ENCODE assay signal across 10 cellular contexts in the genomic region with DNA sequence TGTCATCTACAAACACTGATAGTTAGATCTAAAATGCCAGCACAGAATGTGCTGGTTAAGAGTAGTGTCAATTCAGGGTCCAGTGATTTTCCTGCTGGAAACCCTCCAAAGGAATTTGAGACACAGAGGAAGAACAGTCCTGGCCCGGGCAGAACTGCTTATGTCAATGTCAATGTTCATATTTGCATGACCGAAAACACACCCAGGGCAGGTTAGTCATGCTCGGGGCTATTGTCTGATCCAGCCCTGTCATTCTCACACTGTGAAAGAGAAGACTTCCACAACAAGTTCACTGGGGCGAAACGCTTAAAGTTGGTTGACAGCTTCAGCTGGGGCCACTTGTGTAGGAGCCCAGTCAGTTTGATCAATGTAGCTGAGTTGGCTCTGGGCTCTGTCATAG.
DNase-seq lines count a peak whose midpoint lies in the region; ATAC-seq and TF ChIP-seq lines count a peak whose summit lies in the region.
"Had no signal": no experiment of that assay in that cellular context is flagged by ENCODE, and none has a peak within 500 bp of the region (broad histone marks: within the 10 kb centered on the region; RNA-seq: fewer than 3 reads in every experiment).

No MANE protein-coding gene starts in this region.

- no peak for TF ChIP-seq POLR2A in gastrocnemius medialis (IDR thresholded peaks at IDR 0.05)

- H3K9ac ChIP-seq in MM.1S (ENCODE audit: low read length), result no peak overlapping the region
- H3K9ac ChIP-seq: KMS-11 had no signal

- CTCF ChIA-PET in WTC11 (lab: Charles Lee), result no interaction called here

- no peaks in the 10 kb centered on the region for H3K9me2 ChIP-seq in MM.1S (replicated peaks; ENCODE audit: insufficient read depth, low read length)

- in situ Hi-C loops in gastrocnemius medialis (cut with MboI; ENCODE audit: low sequenced_read_pairs in 4 of 4), result no loop called here

- TF ChIP-seq CTCF in WERI-Rb-1 (IDR thresholded peaks at IDR 0.05; ENCODE audit: low read depth, low read length) (no peak), gastrocnemius medialis (IDR thresholded peaks at IDR 0.05 in 4 of 5, conservative IDR thresholded peaks at IDR 0.05 in 1 of 5) (no peak), MM.1S (IDR thresholded peaks at IDR 0.05; ENCODE audit: low read length) (no peak), WTC11 (IDR thresholded peaks at IDR 0.05) (no peak)

- peaks cover 9% of the 10 kb centered on the region for H3K9me3 Mint-ChIP-seq in WTC11

- H3K27me3 Mint-ChIP-seq in WTC11 (ENCODE audit: low read depth), result no peaks in the 10 kb centered on the region; the same call in 1 of the 2 replicates

- H3K4me3 ChIP-seq in WERI-Rb-1 (ENCODE audit: low read depth, low read length) (no peak overlapping the region), gastrocnemius medialis (no peak overlapping the region), MM.1S (ENCODE audit: low read length) (no peak overlapping the region), MG63 (no peak overlapping the region)
- H3K4me3 ChIP-seq: cardiac muscle cell had no signal

- H2AFZ ChIP-seq in MM.1S (ENCODE audit: low read length), result no peak overlapping the region

- H3K36me3 Mint-ChIP-seq in WTC11, result no peaks in the 10 kb centered on the region

- no peaks in the 10 kb centered on the region for H3K79me2 ChIP-seq in MM.1S (ENCODE audit: low read length)

- no peaks in the 10 kb centered on the region for H3F3A ChIP-seq in MM.1S (ENCODE audit: insufficient read depth, low read length)

- peaks cover 0 to 7% of the 10 kb centered on the region in 2 donors for H3K4me1 ChIP-seq in gastrocnemius medialis
- no peaks in the 10 kb centered on the region for H3K4me1 ChIP-seq in MM.1S (ENCODE audit: low read length)

- POLR2A ChIA-PET in WTC11 (lab: Charles Lee), result interaction anchor here (0.7 kb wide), 1 partner anchor 30 kb away, joined by 3 read pairs; no protein-coding TSS in a partner anchor

- H3K27ac Mint-ChIP-seq in WTC11, result no peak overlapping the region

- H4K20me1 ChIP-seq in MM.1S (ENCODE audit: insufficient read depth, low read length), result no peaks in the 10 kb centered on the region

- H3K27ac ChIP-seq in WERI-Rb-1 (peak overlapping the region; percentile 93), gastrocnemius medialis (peak overlapping the region in 1 of 4 donors; percentile 47), MM.1S (ENCODE audit: low read length) (no peak overlapping the region)
- H3K27ac ChIP-seq: cardiac muscle cell, KMS-11 had no signal

- DNase-seq in GM19240 (ENCODE audit: insufficient read length, low spot score), result peak; percentile 47
- no peak for DNase-seq in WERI-Rb-1
- peak in 1 of 2 donors; percentile 19 for DNase-seq in gastrocnemius medialis
- DNase-seq in MM.1S, result no peak
- no peak for DNase-seq in MG63
- no peak for DNase-seq in WTC11 (ENCODE audit: low spot score)
- DNase-seq in NCI-H748 treated with DMSO at 0.1 percent for 48 hours (lab: John Stamatoyannopoulos, UW), result no peak

- intact Hi-C loops in gastrocnemius medialis (cut with DNase I; ENCODE audit: low total_unique reads), result no loop called here

- H3K4me3 Mint-ChIP-seq in WTC11, result no peak overlapping the region

- ATAC-seq in HG03103 (IDR thresholded peaks at IDR 0.05; ENCODE audit: low read depth, unreplicated experiment) (peak; percentile 95), gastrocnemius medialis (peak; percentile 53 to 56), WTC11 (no peak)

- no peak overlapping the region for H3K4me2 ChIP-seq in MM.1S (ENCODE audit: low read depth, low read length)
- H3K4me2 ChIP-seq: KMS-11 had no signal

- H3K27me3 ChIP-seq in WERI-Rb-1 (ENCODE audit: insufficient read depth, low read depth, severe bottlenecking), result no peaks in the 10 kb centered on the region
- H3K27me3 ChIP-seq in gastrocnemius medialis, result peaks cover 0 to 9% (median 0%) of the 10 kb centered on the region in 3 donors
- H3K27me3 ChIP-seq in MM.1S (replicated peaks; ENCODE audit: insufficient read depth, low read length), result no peaks in the 10 kb centered on the region
- H3K27me3 ChIP-seq in MG63, result no peaks in the 10 kb centered on the region
- H3K27me3 ChIP-seq: cardiac muscle cell had no signal

- H3K9me3 ChIP-seq in WERI-Rb-1 (ENCODE audit: severe bottlenecking), result no peaks in the 10 kb centered on the region
- H3K9me3 ChIP-seq in gastrocnemius medialis, result no peaks in the 10 kb centered on the region
- H3K9me3 ChIP-seq in MM.1S (replicated peaks; ENCODE audit: insufficient read depth, low read length), result no peaks in the 10 kb centered on the region
- H3K9me3 ChIP-seq in MG63, result no peaks in the 10 kb centered on the region

- no peaks in the 10 kb centered on the region for H3K36me3 ChIP-seq in WERI-Rb-1
- no peaks in the 10 kb centered on the region for H3K36me3 ChIP-seq in gastrocnemius medialis
- H3K36me3 ChIP-seq in MM.1S (replicated peaks; ENCODE audit: insufficient read depth, low read length), result no peaks in the 10 kb centered on the region
- H3K36me3 ChIP-seq in MG63, result no peaks in the 10 kb centered on the region
- H3K36me3 ChIP-seq: cardiac muscle cell had no signal

- peaks cover 10% of the 10 kb centered on the region for H3K4me1 Mint-ChIP-seq in WTC11

TF ChIP-seq in WTC11, 78 proteins besides CTCF, POLR2A, EP300 and RAD21:
- TF ChIP-seq, protein P1, sequence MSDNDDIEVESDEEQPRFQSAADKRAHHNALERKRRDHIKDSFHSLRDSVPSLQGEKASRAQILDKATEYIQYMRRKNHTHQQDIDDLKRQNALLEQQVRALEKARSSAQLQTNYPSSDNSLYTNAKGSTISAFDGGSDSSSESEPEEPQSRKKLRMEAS (CRISPR knock-in tag; IDR thresholded peaks at IDR 0.05), result no peak
- no peak for TF ChIP-seq JAZF1 (CRISPR knock-in tag; IDR thresholded peaks at IDR 0.05)
- no peak for TF ChIP-seq CREB1 (CRISPR knock-in tag; IDR thresholded peaks at IDR 0.05)
- no peak for TF ChIP-seq RORB (CRISPR knock-in tag; IDR thresholded peaks at IDR 0.05)
- TF ChIP-seq FOXP4 (CRISPR knock-in tag; IDR thresholded peaks at IDR 0.05), result no peak
- TF ChIP-seq ZNF121 (CRISPR knock-in tag; IDR thresholded peaks at IDR 0.05), result no peak
